23 cellular contexts compared by ENCODE assay signal in genomic region chr3:108008106-108008505, GRCh38.
"Had no signal": no experiment of that assay in that cellular context is flagged by ENCODE, and none has a peak within 500 bp of the region (broad histone marks: within the 10 kb centered on the region; RNA-seq: fewer than 3 reads in every experiment).

No MANE protein-coding gene starts in this region.

- H3K36me3 ChIP-seq: right atrium auricular region, thyroid gland, upper lobe of right lung had no signal

- DNase-seq: activated CD4-positive, alpha-beta T cell treated with anti-CD3 and anti-CD28 coated beads for 4 hours; activated CD4-positive, alpha-beta T cell treated with anti-CD3 and anti-CD28 coated beads, Interleukin-2, amount 50 U/mL, for 4 hours; activated effector memory CD4-positive, alpha-beta T cell treated with Interleukin-2 at 50 U/mL for 16 hours; activated naive CD4-positive, alpha-beta T cell treated with Interleukin-2 at 50 U/mL for 16 hours; anterior cingulate cortex; body of pancreas; effector memory CD4-positive, alpha-beta T cell; erythroblast; foreskin melanocyte; left colon; mammary epithelial cell; naive B cell; stimulated activated CD4-positive, alpha-beta T cell treated with anti-CD3 and anti-CD28 coated beads, Interleukin-12 subunit alpha, Interleukin-12 subunit beta, amount 100 ng/mL, for 4 hours; stimulated activated CD4-positive, alpha-beta T cell treated with anti-CD3 and anti-CD28 coated beads, Interleukin-4, amount 100 ng/mL, for 1 hour; stimulated activated naive CD8-positive, alpha-beta T cell treated with anti-CD3 and anti-CD28 coated beads, Interleukin-15, amount 100 ng/mL, for 72 hours; T-helper 1 cell; T-helper 9 cell; thyroid gland; upper lobe of right lung had no signal

- H3K4me3 Mint-ChIP-seq: activated naive CD8-positive, alpha-beta T cell; stimulated activated naive CD8-positive, alpha-beta T cell treated with anti-CD3 and anti-CD28 coated beads, Interleukin-15, amount 100 ng/mL, for 72 hours had no signal

- H3K79me2 ChIP-seq: parathyroid adenoma had no signal

- H3K9ac ChIP-seq: parathyroid adenoma had no signal

- H3K27ac Mint-ChIP-seq: activated naive CD8-positive, alpha-beta T cell had no signal

- H3K9me3 Mint-ChIP-seq: naive B cell; stimulated activated naive CD8-positive, alpha-beta T cell treated with anti-CD3 and anti-CD28 coated beads, Interleukin-15, amount 100 ng/mL, for 72 hours had no signal

- H3K27me3 Mint-ChIP-seq: naive B cell had no signal

- H2AFZ ChIP-seq: parathyroid adenoma had no signal

- ATAC-seq: body of pancreas; left colon; stimulated activated naive CD8-positive, alpha-beta T cell treated with anti-CD3 and anti-CD28 coated beads, Interleukin-15, amount 100 ng/mL, for 72 hours; upper lobe of right lung had no signal

- H3K4me3 ChIP-seq: body of pancreas, right atrium auricular region, thyroid gland, upper lobe of right lung had no signal

- H3K27me3 ChIP-seq: body of pancreas, right atrium auricular region, thyroid gland, upper lobe of right lung had no signal

- H3K27ac ChIP-seq: body of pancreas, parathyroid adenoma, right atrium auricular region, thyroid gland, upper lobe of right lung, VCaP had no signal

- H3K9me3 ChIP-seq: body of pancreas, right atrium auricular region, thyroid gland, upper lobe of right lung had no signal
